ENCODE assay signal across 8 cellular contexts in genomic region chr3:115100172-115100571, GRCh38. TPM values are rescaled to one million over a fixed set of nuclear protein-coding genes. Genes with fewer than 3 reads are reported as not detected.
A peak's percentile ranks its signal among the peaks of the same experiment; 100 is the strongest.
DNase-seq lines count a peak whose midpoint lies in the region; ATAC-seq, FAIRE-seq and TF ChIP-seq lines count a peak whose summit lies in the region.

No MANE protein-coding gene starts in this region.

- H4K20me1 ChIP-seq in OCI-LY3 (ENCODE audit: insufficient read depth, low read length) = no peaks in the 10 kb centered on the region

- H3K36me3 ChIP-seq in OCI-LY3 (replicated peaks; ENCODE audit: low read depth, low read length) = no peaks in the 10 kb centered on the region
- peaks cover 0 to 2% (median 0%) of the 10 kb centered on the region in 4 donors for H3K36me3 ChIP-seq in liver (ENCODE audit: control insufficient read depth in 4 of 4, insufficient read depth in 3 of 4, low read depth in 1 of 4, low read length in 3 of 4)
- H3K36me3 ChIP-seq in subcutaneous abdominal adipose tissue (ENCODE audit: control insufficient read depth in 5 of 5, insufficient read depth in 5 of 5, low read length in 5 of 5) = peaks cover 0 to 9% (median 0%) of the 10 kb centered on the region in 5 donors
- H3K36me3 ChIP-seq in H7 (replicated peaks; ENCODE audit: control insufficient read depth, insufficient read depth, low read length) = no peaks in the 10 kb centered on the region

- H3K27ac ChIP-seq in AG04450 (ENCODE audit: low read depth, low read length) (peak overlapping the region; percentile 32), OCI-LY3 (ENCODE audit: low read length) (no peak overlapping the region), liver (ENCODE audit: low read depth in 1 of 2, low read length in 2 of 2) (peak overlapping the region; percentile 2 to 70), subcutaneous abdominal adipose tissue (ENCODE audit: low read depth, low read length) (peak overlapping the region; percentile 71)

- 2% methylated on average over 5 of the region's 5 CpGs for WGBS in liver

- peak; percentile 47 to 65 for TF ChIP-seq RAD21 in liver (IDR thresholded peaks at IDR 0.05)

- peak overlapping the region; percentile 20 for H3K9ac ChIP-seq in OCI-LY3 (ENCODE audit: low read length)
- H3K9ac ChIP-seq in liver (ENCODE audit: low read depth in 1 of 2, low read length in 2 of 2) = peak overlapping the region; percentile 21 to 77
- peak overlapping the region; percentile 61 to 85 (median 76) for H3K9ac ChIP-seq in subcutaneous abdominal adipose tissue (ENCODE audit: low read length in 5 of 5)

- H3K4me3 ChIP-seq in AG04450 (ENCODE audit: low read depth, low read length) (peak overlapping the region; percentile 54), OCI-LY3 (ENCODE audit: low read length) (peak overlapping the region; percentile 62), liver (ENCODE audit: low read depth in 1 of 3, low read length in 3 of 3) (peak overlapping the region; percentile 25 to 87 (median 40)), subcutaneous abdominal adipose tissue (ENCODE audit: low read depth in 1 of 5, low read length in 5 of 5) (peak overlapping the region; percentile 58 to 84 (median 69)), H7 (ENCODE audit: insufficient read depth, low read depth, low read length) (no peak overlapping the region)

- no peak for TF ChIP-seq POLR2A in GM12892 (IDR thresholded peaks at IDR 0.05; ENCODE audit: low read depth, low read length)

- H3K27me3 ChIP-seq in AG04450 (ENCODE audit: control insufficient read depth, insufficient read depth, low read length) (no peaks in the 10 kb centered on the region), OCI-LY3 (ENCODE audit: low read depth, low read length) (no peaks in the 10 kb centered on the region), liver (ENCODE audit: control insufficient read depth in 4 of 4, insufficient read depth in 4 of 4, low read length in 3 of 4) (no peaks in the 10 kb centered on the region), subcutaneous abdominal adipose tissue (ENCODE audit: control insufficient read depth in 5 of 5, insufficient read depth in 4 of 5, low read length in 5 of 5) (no peaks in the 10 kb centered on the region), H7 (ENCODE audit: control insufficient read depth, insufficient read depth, low read length) (no peaks in the 10 kb centered on the region)

- peak; percentile 88 for ATAC-seq in HG03139 (IDR thresholded peaks at IDR 0.05; ENCODE audit: unreplicated experiment)

- H3K79me2 ChIP-seq in OCI-LY3 (ENCODE audit: low read length) = no peaks in the 10 kb centered on the region

- 0 out of 2 replicates have a peak overlapping the region, but pooled peaks have one; percentile 1 for H2AFZ ChIP-seq in OCI-LY3 (ENCODE audit: low read depth, low read length)

- TF ChIP-seq CTCF in AG04450 (IDR thresholded peaks at IDR 0.05; ENCODE audit: low read depth, low read length) (no peak), OCI-LY3 (IDR thresholded peaks at IDR 0.05; ENCODE audit: low read depth, low read length) (no peak), liver (IDR thresholded peaks at IDR 0.05; ENCODE audit: low read depth, low read length, missing input control) (no peak)

- CTCF ChIA-PET in AG04450 (lab: Charles Lee) = interaction anchor here (0.6 to 3.2 kb wide), 5 partner anchors 8 to 737 kb away, joined by 3 to 18 read pairs (median 4); no protein-coding TSS in a partner anchor

- peak; percentile 33 for DNase-seq in AG04450 (ENCODE audit: low read depth, low spot score)
- DNase-seq in GM12892 (ENCODE audit: insufficient read length) = no peak
- peak; percentile 17 to 74 for DNase-seq in cerebellar nuclear complex (lab: John Stamatoyannopoulos, UW)
- DNase-seq in H7 = no peak

- POLR2A ChIA-PET in AG04450 (lab: Yijun Ruan, JAX) = interaction anchor here (0.7 to 2.4 kb wide), 2 partner anchors 47 to 440 kb away, joined by 3 to 10 read pairs; partner anchors contain the start of gene ZBTB20

- H3K4me2 ChIP-seq in OCI-LY3 (ENCODE audit: low read length) = peak overlapping the region; percentile 72

- no peaks in the 10 kb centered on the region for H3K9me3 ChIP-seq in AG04450 (ENCODE audit: control insufficient read depth, insufficient read depth, low read length)
- no peaks in the 10 kb centered on the region for H3K9me3 ChIP-seq in OCI-LY3 (ENCODE audit: insufficient read depth, low read length)
- peaks cover 0 to 6% (median 0%) of the 10 kb centered on the region in 4 donors for H3K9me3 ChIP-seq in liver (ENCODE audit: control insufficient read depth in 4 of 4, low read length in 3 of 4)
- peaks cover 0 to 5% (median 0%) of the 10 kb centered on the region in 5 donors for H3K9me3 ChIP-seq in subcutaneous abdominal adipose tissue (ENCODE audit: control insufficient read depth in 5 of 5, low read length in 5 of 5)

- H3K4me1 ChIP-seq in OCI-LY3 (ENCODE audit: low read length) = peaks cover 12% of the 10 kb centered on the region
- peaks cover 0 to 22% (median 17%) of the 10 kb centered on the region in 4 donors for H3K4me1 ChIP-seq in liver (ENCODE audit: control insufficient read depth in 4 of 4, insufficient read depth in 4 of 4, low read length in 3 of 4)
- peaks cover 0 to 30% (median 20%) of the 10 kb centered on the region in 5 donors for H3K4me1 ChIP-seq in subcutaneous abdominal adipose tissue (ENCODE audit: control insufficient read depth in 5 of 5, insufficient read depth in 5 of 5, low read length in 5 of 5)

- peak; percentile 70 for FAIRE-seq in GM12892 (lab: Jason Lieb, UNC)

TF ChIP-seq in liver, 16 proteins besides CTCF, POLR2A, EP300 and RAD21:
- TF ChIP-seq EGR1 (IDR thresholded peaks at IDR 0.05; ENCODE audit: low read depth in 2 of 2) (no peak), REST (IDR thresholded peaks at IDR 0.05) (peak; percentile 19), MAX (IDR thresholded peaks at IDR 0.05) (no peak), ZBTB33 (IDR thresholded peaks at IDR 0.05) (no peak), JUND (IDR thresholded peaks at IDR 0.05) (no peak), NR2F2 (IDR thresholded peaks at IDR 0.05) (no peak), FOXA1 (IDR thresholded peaks at IDR 0.05) (no peak), YY1 (IDR thresholded peaks at IDR 0.05) (peak; percentile 94), HNF4G (IDR thresholded peaks at IDR 0.05) (no peak), TAF1 (conservative IDR thresholded peaks at IDR 0.05) (peak; percentile 85), FOXA2 (IDR thresholded peaks at IDR 0.05) (peak; percentile 35), SP1 (IDR thresholded peaks at IDR 0.05) (peak; percentile 24), GABPA (IDR thresholded peaks at IDR 0.05 in 1 of 2, conservative IDR thresholded peaks at IDR 0.05 in 1 of 2) (no peak), ATF3 (IDR thresholded peaks at IDR 0.05) (no peak), HNF4A (conservative IDR thresholded peaks at IDR 0.05) (peak in 1 of 2 donors; percentile 47), RXRA (IDR thresholded peaks at IDR 0.05) (peak; percentile 40 to 41)

RNA-seq across cellular contexts. Expression of gene ZBTB20, which starts 46.9 kb away (rescaled TPM):
- 2.6 and 3.0 TPM in 2 replicates for polyA plus RNA-seq in AG04450 (2011; rRNA removed)
- polyA minus RNA-seq in AG04450 (2011; rRNA and poly(A)+ RNA removed) = 55.8 and 68.6 TPM in 2 replicates
- 1.8 TPM for polyA plus RNA-seq in GM12892 (2012; ENCODE audit: missing spikeins)
- total RNA-seq in liver = 10 to 100 TPM in 1 of 2 donors, 1 to 10 TPM in 1; 8.4 to 83.2 TPM
- polyA plus RNA-seq in liver = 10 to 100 TPM in 1 of 2 donors, under 1 TPM in 1; 0.88 to 32.3 TPM
- 0.62 and 0.96 TPM in 2 replicates for total RNA-seq in H7 (2014; rRNA removed; shearing (Covaris generic))

Comparison
In these comparisons a context has a peak if more than half of its experiments do, and no peak if none do; other contexts are left out.
1. DNase-seq: peak in AG04450 (single experiment) and cerebellar nuclear complex (2 of 2); none in GM12892 (single experiment) and H7 (single experiment).
2. H3K9ac ChIP-seq: peak in every context shown above with its lines; median percentile 76 in subcutaneous abdominal adipose tissue; 49 in liver; 20 in OCI-LY3.